ENCODE assay signal across 8 cellular contexts in genomic region chrX:133776072-133776471, GRCh38.
DNase-seq lines count a peak whose midpoint lies in the region; ATAC-seq and TF ChIP-seq lines count a peak whose summit lies in the region.

No MANE protein-coding gene starts in this region.

- DNase-seq in AG04450 (ENCODE audit: low read depth, low spot score) (no peak), H9 (peak; percentile 44), globus pallidus (ENCODE audit: low spot score) (peak; percentile 14), SK-N-DZ (ENCODE audit: low spot score) (no peak), NCI-H187 treated with DMSO at 0.1 percent for 48 hours (lab: John Stamatoyannopoulos, UW) (no peak)
- peak; percentile 41 for DNase-seq in activated CD4-positive, alpha-beta T cell treated with anti-CD3 and anti-CD28 coated beads, Interleukin-2, amount 50 U/mL, for 1 hour
- peak; percentile 2 to 10 for DNase-seq in stimulated activated CD8-positive, alpha-beta memory T cell treated with anti-CD3 and anti-CD28 coated beads, Interleukin-4, amount 100 ng/mL, for 4 hours (ENCODE audit: low read depth in 2 of 2, low spot score in 1 of 2)

- H3K14ac ChIP-seq in H9 (ENCODE audit: insufficient read depth, low read length) = no peak overlapping the region

- no peaks in the 10 kb centered on the region for H3K79me1 ChIP-seq in H9 (ENCODE audit: insufficient read depth, low read depth, low read length, poor library complexity, severe bottlenecking)

- no peak overlapping the region for H2AFZ ChIP-seq in H9 (ENCODE audit: low read length)

- H3K56ac ChIP-seq in H9 (ENCODE audit: insufficient read length, low read depth, low read length) = no peak overlapping the region

- H3K27me3 ChIP-seq in AG04450 (ENCODE audit: control insufficient read depth, insufficient read depth, low read length) (no peaks in the 10 kb centered on the region), H9 (ENCODE audit: insufficient read depth, low read length) (no peaks in the 10 kb centered on the region)

- no peak overlapping the region for H3K4ac ChIP-seq in H9 (ENCODE audit: low read depth, low read length)

- H3K27ac ChIP-seq in AG04450 (ENCODE audit: low read depth, low read length) = no peak overlapping the region
- no peak overlapping the region for H3K27ac ChIP-seq in H9 (ENCODE audit: insufficient read length, low read depth, low read length)

- no peak overlapping the region for H4K5ac ChIP-seq in H9 (ENCODE audit: insufficient read length, low read depth, low read length)

- H3K4me3 ChIP-seq in AG04450 (ENCODE audit: low read depth, low read length) = no peak overlapping the region

- CTCF ChIA-PET in AG04450 (lab: Charles Lee) = interaction anchor here (0.6 to 1.0 kb wide), 3 partner anchors 8 to 78 kb away, joined by 3 to 8 read pairs (median 3); no protein-coding TSS in a partner anchor

- no peaks in the 10 kb centered on the region for H3K27me3 Mint-ChIP-seq in H9 (ENCODE audit: low read depth)

- H3K79me2 ChIP-seq in H9 (ENCODE audit: insufficient read depth, low read length) = no peaks in the 10 kb centered on the region

- ATAC-seq in GM21529 (IDR thresholded peaks at IDR 0.05; ENCODE audit: unreplicated experiment) = no peak

- H3K18ac ChIP-seq in H9 (ENCODE audit: insufficient read length, low read depth, low read length) = no peak overlapping the region

- H3T11ph ChIP-seq in H9 (ENCODE audit: low read length) = no peak overlapping the region

- H3K23ac ChIP-seq in H9 (ENCODE audit: insufficient read length, low read depth, low read length) = no peak overlapping the region

- no peak overlapping the region for H2BK120ac ChIP-seq in H9 (ENCODE audit: low read depth, low read length, poor library complexity, severe bottlenecking)

- H2AK5ac ChIP-seq in H9 (ENCODE audit: insufficient read length, low read length) = no peak overlapping the region

- H2BK5ac ChIP-seq in H9 (ENCODE audit: insufficient read length, low read length) = no peak overlapping the region

- TF ChIP-seq CTCF in AG04450 (IDR thresholded peaks at IDR 0.05; ENCODE audit: low read depth, low read length) (peak; percentile 51), H9 (conservative IDR thresholded peaks at IDR 0.05) (peak; percentile 96)

- H3K9ac ChIP-seq in H9 (ENCODE audit: extremely low read depth, insufficient read length, low read length) = no peak overlapping the region

- POLR2A ChIA-PET in AG04450 (lab: Yijun Ruan, JAX) = no interaction called here

- H3K27ac Mint-ChIP-seq in H9 = no peak overlapping the region

- no peak overlapping the region for H2BK12ac ChIP-seq in H9 (ENCODE audit: insufficient read length, low read depth, low read length)

- H3K36me3 Mint-ChIP-seq in H9 (ENCODE audit: insufficient read depth in 1 of 3, low read depth in 3 of 3) = no peaks in the 10 kb centered on the region

- no peaks in the 10 kb centered on the region for H4K20me1 ChIP-seq in H9 (ENCODE audit: control insufficient read depth, insufficient read depth, insufficient read length)

- no peak overlapping the region for H2BK15ac ChIP-seq in H9 (ENCODE audit: low read depth, low read length)

- H3K4me1 Mint-ChIP-seq in H9 = peaks cover 16 to 17% of the 10 kb centered on the region in 2 experiments

- H3K4me2 ChIP-seq in H9 (ENCODE audit: insufficient read depth, insufficient read length, low read length) = no peak overlapping the region

- H3K9me3 Mint-ChIP-seq in H9 = no peaks in the 10 kb centered on the region

- no peak overlapping the region for H2BK20ac ChIP-seq in H9 (ENCODE audit: low read depth, low read length, poor library complexity, severe bottlenecking)

- H3K9me3 ChIP-seq in AG04450 (ENCODE audit: control insufficient read depth, insufficient read depth, low read length) (no peaks in the 10 kb centered on the region), H9 (ENCODE audit: control insufficient read depth, low read depth, low read length) (no peaks in the 10 kb centered on the region)

- WGBS in H9 (ENCODE audit: extremely low coverage, insufficient read length, low lambda C conversion rate) = no CpG with 5 or more reads among the region's 7 CpGs

- H4K91ac ChIP-seq in H9 (ENCODE audit: insufficient read length, low read depth, low read length) = no peak overlapping the region

- no peak overlapping the region for H4K8ac ChIP-seq in H9 (replicated peaks; ENCODE audit: insufficient read length, low read depth, low read length)

- no peaks in the 10 kb centered on the region for H3K4me1 ChIP-seq in H9 (ENCODE audit: insufficient read depth, low read length)

- no peak overlapping the region for H3K4me3 Mint-ChIP-seq in H9

- H3K23me2 ChIP-seq in H9 (ENCODE audit: insufficient read length, low read depth, low read length, poor library complexity, severe bottlenecking) = no peaks in the 10 kb centered on the region

Comparison
In these comparisons a context has a peak if more than half of its experiments do, and no peak if none do; other contexts are left out.
1. DNase-seq: peak in H9 (single experiment), activated CD4-positive, alpha-beta T cell treated with anti-CD3 and anti-CD28 coated beads, Interleukin-2, amount 50 U/mL, for 1 hour (single experiment), globus pallidus (single experiment) and stimulated activated CD8-positive, alpha-beta memory T cell treated with anti-CD3 and anti-CD28 coated beads, Interleukin-4, amount 100 ng/mL, for 4 hours (2 of 2); none in AG04450 (single experiment), SK-N-DZ (single experiment) and NCI-H187 treated with DMSO at 0.1 percent for 48 hours (single experiment).